In the genomic region with DNA sequence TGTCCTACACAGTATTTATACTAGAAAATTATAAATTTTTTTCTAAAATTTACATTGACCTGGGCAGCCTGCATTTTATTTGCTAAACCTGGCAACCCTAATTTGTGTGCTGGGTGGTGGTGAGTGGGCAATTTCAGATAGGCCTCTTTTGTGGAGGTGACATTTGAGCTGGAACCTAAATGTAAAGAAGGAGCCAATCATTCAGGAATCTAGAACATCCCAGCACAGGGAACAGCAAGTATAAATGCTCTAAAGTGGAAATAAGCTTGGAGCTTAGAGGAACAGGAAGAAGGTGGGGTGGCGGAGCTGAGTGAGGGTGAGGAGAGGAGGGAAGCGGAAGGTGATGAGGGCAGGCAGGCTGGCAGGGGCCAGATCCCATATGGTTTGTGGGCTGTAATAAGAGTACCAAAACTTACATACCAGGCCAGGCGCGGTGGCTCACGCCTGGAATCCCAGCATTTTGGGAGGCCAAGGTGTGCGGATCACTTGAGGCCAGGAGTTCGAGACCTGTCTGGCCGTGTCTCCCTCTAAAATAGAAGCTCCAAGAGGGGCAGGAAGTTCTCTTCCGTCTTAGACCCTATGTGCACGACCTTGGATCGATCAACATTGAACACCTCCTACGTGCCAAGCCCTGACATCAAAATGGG, we compare ENCODE assay signal across 1 cellular context.
TF ChIP-seq lines count a peak whose summit lies in the region.

No MANE protein-coding gene starts in this region.

TF ChIP-seq in IMR-90, 13 proteins besides CTCF, POLR2A, EP300 and RAD21 (continued from another document):
- TF ChIP-seq, protein P1, sequence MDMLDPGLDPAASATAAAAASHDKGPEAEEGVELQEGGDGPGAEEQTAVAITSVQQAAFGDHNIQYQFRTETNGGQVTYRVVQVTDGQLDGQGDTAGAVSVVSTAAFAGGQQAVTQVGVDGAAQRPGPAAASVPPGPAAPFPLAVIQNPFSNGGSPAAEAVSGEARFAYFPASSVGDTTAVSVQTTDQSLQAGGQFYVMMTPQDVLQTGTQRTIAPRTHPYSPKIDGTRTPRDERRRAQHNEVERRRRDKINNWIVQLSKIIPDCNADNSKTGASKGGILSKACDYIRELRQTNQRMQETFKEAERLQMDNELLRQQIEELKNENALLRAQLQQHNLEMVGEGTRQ (IDR thresholded peaks at IDR 0.05; ENCODE audit: low read depth, low read length) = no peak
- TF ChIP-seq MAFK (IDR thresholded peaks at IDR 0.05; ENCODE audit: low read depth, low read length) = no peak
- no peak for TF ChIP-seq MXI1 (IDR thresholded peaks at IDR 0.05; ENCODE audit: borderline replicate concordance, low read depth, low read length)
- no peak for TF ChIP-seq RCOR1 (IDR thresholded peaks at IDR 0.05; ENCODE audit: insufficient replicate concordance, low read length)
- TF ChIP-seq NFE2L2 (IDR thresholded peaks at IDR 0.05; ENCODE audit: low read depth, low read length) = no peak
- no peak for TF ChIP-seq FOS (IDR thresholded peaks at IDR 0.05; ENCODE audit: low read depth, low read length)
- no peak for TF ChIP-seq CEBPB (IDR thresholded peaks at IDR 0.05; ENCODE audit: low read depth, low read length)
- no peak for TF ChIP-seq RFX5 (IDR thresholded peaks at IDR 0.05; ENCODE audit: low read depth, low read length)
- no peak for TF ChIP-seq MAZ (IDR thresholded peaks at IDR 0.05; ENCODE audit: borderline replicate concordance, low read depth, low read length)
- no peak for TF ChIP-seq CHD1 (IDR thresholded peaks at IDR 0.05; ENCODE audit: low read depth, low read length)
- TF ChIP-seq SMC3 (IDR thresholded peaks at IDR 0.05; ENCODE audit: low read depth, low read length) = no peak
